ENCODE assay signal across 19 cellular contexts in the genomic region with DNA sequence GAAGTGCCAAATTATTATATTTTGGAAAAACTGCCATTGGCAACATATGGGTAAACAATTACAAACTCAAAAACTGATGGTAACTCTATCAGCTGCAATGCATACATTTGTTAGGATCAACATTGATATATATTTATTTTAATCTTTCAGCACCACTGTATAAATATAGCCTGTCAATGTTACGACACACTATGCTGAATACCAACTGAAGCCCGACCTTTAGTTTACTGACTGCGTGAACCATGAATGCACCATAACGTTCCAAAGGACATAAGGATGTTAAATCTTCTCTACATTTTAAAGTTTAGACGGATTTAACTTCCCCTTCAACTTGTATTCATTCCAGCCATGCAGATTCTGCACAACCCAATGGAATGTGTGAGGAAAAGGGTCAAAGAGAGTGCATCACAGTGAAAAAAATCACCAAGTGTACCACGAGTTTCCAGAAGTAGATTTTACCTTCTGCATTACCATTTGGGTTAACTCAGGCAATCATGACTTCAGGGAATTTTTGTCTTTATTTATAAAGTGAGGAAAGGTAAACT.
"Had no signal": no experiment of that assay in that cellular context is flagged by ENCODE, and none has a peak within 500 bp of the region (broad histone marks: within the 10 kb centered on the region; RNA-seq: fewer than 3 reads in every experiment).

No MANE protein-coding gene starts in this region.

- H3K4me1 Mint-ChIP-seq: activated CD8-positive, alpha-beta memory T cell treated with anti-CD3 and anti-CD28 coated beads, Interleukin-2, amount 10 ng/mL, durations not matched to agents 7 days and 5 days; activated naive CD8-positive, alpha-beta T cell treated with anti-CD3 and anti-CD28 coated beads for 36 hours had no signal

- H3K27ac Mint-ChIP-seq: activated CD8-positive, alpha-beta memory T cell treated with anti-CD3 and anti-CD28 coated beads, Interleukin-2, amount 10 ng/mL, durations not matched to agents 7 days and 5 days; activated naive CD8-positive, alpha-beta T cell treated with anti-CD3 and anti-CD28 coated beads for 36 hours; activated T-cell treated with anti-CD3 and anti-CD28 coated beads, Interleukin-2, amount 50 U/mL, for 24 hours had no signal

- H3K27ac ChIP-seq: coronary artery, lower lobe of right lung, neutrophil, right lobe of liver had no signal

- H3K4me1 ChIP-seq: lower lobe of right lung, right lobe of liver had no signal

- H3K9me3 ChIP-seq: lower lobe of right lung, neutrophil, right lobe of liver had no signal

- DNase-seq: activated CD4-positive, alpha-beta T cell treated with anti-CD3 and anti-CD28 coated beads, Interleukin-2, amount 50 U/mL, for 48 hours; activated CD4-positive, CD25-positive, alpha-beta regulatory T cell treated with anti-CD3 and anti-CD28 coated beads, Interleukin-2, amount 50 U/mL, for 72 hours; activated CD8-positive, alpha-beta memory T cell treated with anti-CD3 and anti-CD28 coated beads, Interleukin-2, amount 10 ng/mL, durations not matched to agents 7 days and 5 days; activated gamma-delta T cell; activated naive CD8-positive, alpha-beta T cell treated with anti-CD3 and anti-CD28 coated beads for 36 hours; activated T-cell treated with anti-CD3 and anti-CD28 coated beads, Interleukin-2, amount 50 U/mL, for 24 hours; aorta; caudate nucleus; effector CD8-positive, alpha-beta T cell; hypothalamus; lower lobe of right lung; midbrain; naive B cell; posterior cingulate gyrus; right lobe of liver; stimulated activated naive CD8-positive, alpha-beta T cell treated with anti-CD3 and anti-CD28 coated beads, Interleukin-15, Interleukin-2, amounts not matched to agents 100 U/mL and 50 U/mL, for 24 hours; T-helper 9 cell had no signal

- H3K27me3 ChIP-seq: neutrophil, right lobe of liver had no signal

- H3K4me3 ChIP-seq: coronary artery, lower lobe of right lung, right lobe of liver had no signal

- H3K9me3 Mint-ChIP-seq: activated naive CD8-positive, alpha-beta T cell treated with anti-CD3 and anti-CD28 coated beads for 36 hours; activated T-cell treated with anti-CD3 and anti-CD28 coated beads, Interleukin-2, amount 50 U/mL, for 24 hours; naive B cell had no signal

- H3K4me3 Mint-ChIP-seq: activated CD8-positive, alpha-beta memory T cell treated with anti-CD3 and anti-CD28 coated beads, Interleukin-2, amount 10 ng/mL, durations not matched to agents 7 days and 5 days; activated naive CD8-positive, alpha-beta T cell treated with anti-CD3 and anti-CD28 coated beads for 36 hours; activated T-cell treated with anti-CD3 and anti-CD28 coated beads, Interleukin-2, amount 50 U/mL, for 24 hours; naive B cell had no signal

- H3K36me3 Mint-ChIP-seq: activated CD8-positive, alpha-beta memory T cell treated with anti-CD3 and anti-CD28 coated beads, Interleukin-2, amount 10 ng/mL, durations not matched to agents 7 days and 5 days; activated naive CD8-positive, alpha-beta T cell treated with anti-CD3 and anti-CD28 coated beads for 36 hours; naive B cell had no signal

- H3K36me3 ChIP-seq: lower lobe of right lung, neutrophil, right lobe of liver had no signal
